In the genomic region with DNA sequence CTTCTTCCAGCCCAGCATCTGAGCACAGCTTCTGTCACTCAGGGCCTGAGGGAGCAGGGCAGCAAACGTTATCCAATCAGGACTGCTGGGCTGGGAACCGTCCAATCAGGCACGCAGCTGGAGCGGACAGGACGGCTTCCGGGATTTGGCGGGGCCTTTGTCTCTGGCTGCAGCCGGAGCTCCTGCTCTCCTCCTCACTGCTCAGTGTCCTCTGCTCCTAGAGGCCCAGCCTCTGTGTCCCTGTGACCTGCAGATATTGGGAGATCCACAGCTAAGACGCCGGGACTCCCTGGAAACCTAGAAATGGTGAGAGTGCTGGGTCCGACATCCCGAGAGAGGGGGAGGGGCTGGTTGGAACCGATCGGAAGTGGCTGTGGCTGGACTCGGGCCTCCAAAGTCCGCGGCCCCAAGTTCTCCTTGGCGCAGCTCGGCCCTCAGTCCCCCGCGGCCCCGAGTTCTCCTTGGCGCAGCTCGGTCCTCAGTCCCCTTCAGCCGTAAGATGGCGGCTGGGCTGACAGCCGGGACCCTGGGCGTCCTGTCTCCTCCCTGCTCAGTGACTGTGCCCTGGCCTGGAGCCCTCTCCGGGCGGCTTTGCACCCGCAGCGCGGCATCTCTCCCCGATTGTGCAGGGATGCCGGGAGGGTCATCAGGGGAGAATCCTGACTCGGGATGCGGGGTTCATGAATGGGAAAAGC, we compare ENCODE assay signal across 8 cellular contexts. TPM values are rescaled to one million over a fixed set of nuclear protein-coding genes. Genes with fewer than 3 reads are reported as not detected.
DNase-seq lines count a peak whose midpoint lies in the region; ATAC-seq and TF ChIP-seq lines count a peak whose summit lies in the region.

A gene (plus strand): TSS at position 154 of the 695 bp plus-strand sequence. CDS start 150 bp downstream, at position 304.

- peaks cover 19% of the 10 kb centered on the region for H3K9me3 Mint-ChIP-seq in activated CD4-positive, alpha-beta T cell treated with anti-CD3 and anti-CD28 coated beads, Interleukin-2, amount 10 ng/mL, durations not matched to agents 24 days and 14 days

- peak within 1 kb of the TSS; percentile 97 for H3K27ac Mint-ChIP-seq in activated CD4-positive, alpha-beta T cell treated with anti-CD3 and anti-CD28 coated beads, Interleukin-2, amount 10 ng/mL, durations not matched to agents 24 days and 14 days

- intact Hi-C loops in activated CD4-positive, alpha-beta T cell treated with anti-CD3 and anti-CD28 coated beads, Interleukin-2, amount 10 ng/mL, durations not matched to agents 24 days and 14 days (cut with micrococcal nuclease), result loop anchor here (1.0 to 10.0 kb wide), 8 partner anchors 103 to 741 kb away; a partner anchor contains a TSS

- H3K36me3 Mint-ChIP-seq in activated CD4-positive, alpha-beta T cell treated with anti-CD3 and anti-CD28 coated beads, Interleukin-2, amount 10 ng/mL, durations not matched to agents 24 days and 14 days (ENCODE audit: low read depth), result peaks cover 39% of the 10 kb centered on the region

- no peaks in the 10 kb centered on the region for H3K27me3 ChIP-seq in BJ (ENCODE audit: control insufficient read depth, insufficient read depth, low read length)

- H3K27me3 Mint-ChIP-seq in activated CD4-positive, alpha-beta T cell treated with anti-CD3 and anti-CD28 coated beads, Interleukin-2, amount 10 ng/mL, durations not matched to agents 24 days and 14 days, result no peaks in the 10 kb centered on the region

- H3K4me3 ChIP-seq in BJ (ENCODE audit: low read depth, low read length), result peak within 1 kb of the TSS; percentile 90

- DNase-seq in BJ (ENCODE audit: low read depth) (peak; percentile 72), NCI-H526 treated with DMSO at 0.1 percent for 48 hours (lab: John Stamatoyannopoulos, UW) (peak; percentile 92), cortex of kidney (lab: John Stamatoyannopoulos, UW) (peak; percentile 8), left kidney (ENCODE audit: low read depth, low spot score) (peak; percentile 97)
- peak; percentile 95 for DNase-seq in activated CD4-positive, alpha-beta T cell treated with anti-CD3 and anti-CD28 coated beads, Interleukin-2, amount 10 ng/mL, durations not matched to agents 24 days and 14 days
- DNase-seq in stimulated activated CD4-positive, alpha-beta T cell treated with anti-CD3 and anti-CD28 coated beads, Interleukin-2, amount 100 ng/mL, for 24 hours, result peak; percentile 78 to 84

- CTCF ChIA-PET in BJ (lab: Yijun Ruan, JAX), result no interaction called here

- ATAC-seq in GM19324 (IDR thresholded peaks at IDR 0.05; ENCODE audit: low FRiP score, unreplicated experiment) (peak; percentile 100), HG03469 (IDR thresholded peaks at IDR 0.05; ENCODE audit: unreplicated experiment) (peak; percentile 99)

- TF ChIP-seq CTCF in BJ (IDR thresholded peaks at IDR 0.05; ENCODE audit: insufficient read depth, low read depth, low read length), result no peak

- no peaks in the 10 kb centered on the region for H3K36me3 ChIP-seq in BJ (ENCODE audit: control insufficient read depth, insufficient read depth, low read length)

- POLR2A ChIA-PET in BJ (lab: Charles Lee), result interaction anchor here (0.7 kb wide), 1 partner anchor 310 kb away, joined by 3 read pairs; no protein-coding TSS in a partner anchor

- H3K4me3 Mint-ChIP-seq in activated CD4-positive, alpha-beta T cell treated with anti-CD3 and anti-CD28 coated beads, Interleukin-2, amount 10 ng/mL, durations not matched to agents 24 days and 14 days, result peak within 1 kb of the TSS; percentile 97

- H3K4me1 Mint-ChIP-seq in activated CD4-positive, alpha-beta T cell treated with anti-CD3 and anti-CD28 coated beads, Interleukin-2, amount 10 ng/mL, durations not matched to agents 24 days and 14 days, result peaks cover 17% of the 10 kb centered on the region

RNA-seq across cellular contexts. Expression of the gene that starts here (rescaled TPM):
- polyA plus RNA-seq in BJ (2011; rRNA removed), result 1.4 and 1.8 TPM in 2 replicates
- polyA minus RNA-seq in BJ (2011; rRNA and poly(A)+ RNA removed), result 0.76 and 0.82 TPM in 2 replicates
- total RNA-seq in activated CD4-positive, alpha-beta T cell treated with anti-CD3 and anti-CD28 coated beads, Interleukin-2, amount 10 ng/mL, durations not matched to agents 24 days and 14 days, result 13.0 and 13.3 TPM in 2 replicates

Comparison
In these comparisons a context has a peak if more than half of its experiments do, and no peak if none do; other contexts are left out.
1. Peak in every context shown above with its lines: DNase-seq, ATAC-seq and H3K4me3 ChIP-seq.
2. DNase-seq: peak in every context shown above with its lines; median percentile 97 in left kidney; 95 in activated CD4-positive, alpha-beta T cell treated with anti-CD3 and anti-CD28 coated beads, Interleukin-2, amount 10 ng/mL, durations not matched to agents 24 days and 14 days; 92 in NCI-H526 treated with DMSO at 0.1 percent for 48 hours; 81 in stimulated activated CD4-positive, alpha-beta T cell treated with anti-CD3 and anti-CD28 coated beads, Interleukin-2, amount 100 ng/mL, for 24 hours; 72 in BJ; 8 in cortex of kidney.